In the genomic region with DNA sequence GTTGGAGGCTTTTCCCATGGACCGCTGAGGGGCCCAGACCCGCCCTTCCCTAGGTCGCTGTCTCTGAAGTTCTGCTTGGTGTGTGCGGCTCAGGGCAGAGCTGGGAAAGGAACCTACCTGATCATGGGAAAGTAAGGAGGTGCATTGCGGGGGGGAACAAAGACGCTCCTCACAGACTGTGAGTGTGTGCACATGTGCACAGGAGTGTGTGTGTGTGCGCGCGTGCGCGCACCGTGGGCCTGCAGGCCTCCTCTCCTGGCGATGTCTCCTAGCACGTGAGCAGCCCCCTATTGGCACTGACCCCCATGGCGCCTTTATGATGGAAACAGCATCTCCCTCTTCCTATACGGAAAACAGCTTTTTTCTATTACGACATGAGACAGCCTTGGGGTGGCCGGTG, we compare ENCODE assay signal across 20 cellular contexts.
DNase-seq lines count a peak whose midpoint lies in the region; ATAC-seq, FAIRE-seq and TF ChIP-seq lines count a peak whose summit lies in the region.
"Had no signal": no experiment of that assay in that cellular context is flagged by ENCODE, and none has a peak within 500 bp of the region (broad histone marks: within the 10 kb centered on the region; RNA-seq: fewer than 3 reads in every experiment).

No MANE protein-coding gene starts in this region.

- H2BK5ac ChIP-seq in neuronal stem cell (ENCODE audit: low read length), result no peak overlapping the region

- H3K9ac ChIP-seq in HepG2 (ENCODE audit: insufficient read depth, low read depth, low read length), result no peak overlapping the region
- no peak overlapping the region for H3K9ac ChIP-seq in neuronal stem cell (ENCODE audit: low read depth, low read length, poor library complexity)

- H3K36me3 ChIP-seq in HepG2 (replicated peaks in 1 of 2; ENCODE audit: control insufficient read depth in 1 of 2, insufficient read depth in 2 of 2, low read length in 2 of 2) (no peaks in the 10 kb centered on the region), neuronal stem cell (replicated peaks in 1 of 2; ENCODE audit: control insufficient read depth in 2 of 2, insufficient read depth in 2 of 2, low read length in 2 of 2) (no peaks in the 10 kb centered on the region), spleen (no peaks in the 10 kb centered on the region)
- H3K36me3 ChIP-seq: HAP-1 had no signal

- H3K18ac ChIP-seq in neuronal stem cell (ENCODE audit: low read length), result peak overlapping the region; percentile 4

- TF ChIP-seq POLR2A in HepG2 (IDR thresholded peaks at IDR 0.05; ENCODE audit: insufficient read depth in 1 of 2, low read depth in 2 of 2, low read length in 2 of 2) (no peak), spleen (IDR thresholded peaks at IDR 0.05) (no peak)

- TF ChIP-seq CTCF in chondrocyte (IDR thresholded peaks at IDR 0.05) (no peak), HepG2 (CRISPR knock-in tag; IDR thresholded peaks at IDR 0.05) (no peak), spleen (IDR thresholded peaks at IDR 0.05 in 8 of 11, conservative IDR thresholded peaks at IDR 0.05 in 3 of 11) (no peak)

- H3K27me3 ChIP-seq in HepG2 (ENCODE audit: control insufficient read depth in 1 of 2, insufficient read depth in 2 of 2, low read length in 2 of 2) (peaks cover 15 to 81% of the 10 kb centered on the region in 2 experiments; a peak in 4 of 5 replicates), neuronal stem cell (ENCODE audit: control insufficient read depth in 3 of 3, insufficient read depth in 3 of 3, low read depth in 1 of 3, low read length in 3 of 3) (peaks cover 0 to 7% (median 0%) of the 10 kb centered on the region in 3 experiments), spleen (replicated peaks in 1 of 7) (peaks cover 0 to 12% (median 0%) of the 10 kb centered on the region in 7 donors)

- FAIRE-seq in HepG2 (lab: Jason Lieb, UNC), result no peak
- FAIRE-seq: A549, GM12891, GM18507, H54 had no signal

- H3K27ac Mint-ChIP-seq in chondrocyte (ENCODE audit: unreplicated experiment), result no peak overlapping the region
- H3K27ac Mint-ChIP-seq: CD4-positive, alpha-beta memory T cell; HFFc6 had no signal

- no peaks in the 10 kb centered on the region for H3K79me2 ChIP-seq in HepG2 (ENCODE audit: insufficient read depth, low read length)

- no peak for TF ChIP-seq RAD21 in HepG2 (CRISPR knock-in tag; IDR thresholded peaks at IDR 0.05)

- H3K14ac ChIP-seq in neuronal stem cell (ENCODE audit: low read length), result peak overlapping the region; percentile 47

- H3K4me2 ChIP-seq in HepG2 (ENCODE audit: low read depth, low read length) (no peak overlapping the region), neuronal stem cell (ENCODE audit: insufficient read depth, low read length, poor library complexity, severe bottlenecking) (no peak overlapping the region)
- H3K4me2 ChIP-seq: A549 had no signal

- H3K4ac ChIP-seq in neuronal stem cell (ENCODE audit: low read length), result no peak overlapping the region

- H3K4me3 ChIP-seq in HepG2 (replicated peaks in 1 of 3; ENCODE audit: insufficient read depth in 1 of 3, low read depth in 2 of 3, low read length in 3 of 3) (no peak overlapping the region), neuronal stem cell (ENCODE audit: low read length in 2 of 2) (no peak overlapping the region), spleen (no peak overlapping the region)
- H3K4me3 ChIP-seq: A549, HAP-1 had no signal

- no peaks in the 10 kb centered on the region for H3K79me1 ChIP-seq in neuronal stem cell (ENCODE audit: low read depth, low read length)

- no TSS peak for BruUV-seq in HepG2 (replicated peaks; lab: Mats Ljungman, UMichigan)

- peaks cover 13% of the 10 kb centered on the region for H3K27me3 Mint-ChIP-seq in chondrocyte (ENCODE audit: low read depth)
- H3K27me3 Mint-ChIP-seq: CD4-positive, alpha-beta memory T cell had no signal

- no peak overlapping the region for H4K8ac ChIP-seq in neuronal stem cell (ENCODE audit: low read depth, low read length)

- DNase-seq in chondrocyte (ENCODE audit: low spot score) (peak; percentile 71), HepG2 (ENCODE audit: low spot score) (no peak), neuronal stem cell (ENCODE audit: low spot score) (no peak), spleen (peak; percentile 45), iPS-NIHi11 (ENCODE audit: low spot score) (no peak), substantia nigra (lab: John Stamatoyannopoulos, UW) (no peak)
- DNase-seq: 8988T; ACHN; C1 segment of cervical spinal cord; Calu3; CD4-positive, alpha-beta memory T cell; GF-D8; GOT3; HFFc6 had no signal

- no peaks in the 10 kb centered on the region for H3K36me3 Mint-ChIP-seq in chondrocyte (ENCODE audit: low read depth)
- H3K36me3 Mint-ChIP-seq: CD4-positive, alpha-beta memory T cell had no signal

- H3K4me1 Mint-ChIP-seq in chondrocyte (ENCODE audit: low read depth), result no peaks in the 10 kb centered on the region
- H3K4me1 Mint-ChIP-seq: CD4-positive, alpha-beta memory T cell had no signal

- peak overlapping the region; percentile 38 for H2AK5ac ChIP-seq in neuronal stem cell (ENCODE audit: low read depth, low read length)

- H3K4me3 Mint-ChIP-seq in chondrocyte (ENCODE audit: unreplicated experiment), result no peak overlapping the region
- H3K4me3 Mint-ChIP-seq: CD4-positive, alpha-beta memory T cell; HFFc6 had no signal

- H2AFZ ChIP-seq in HepG2 (ENCODE audit: low read length) (no peak overlapping the region), neuronal stem cell (ENCODE audit: low read length) (no peak overlapping the region)

- no peak overlapping the region for H3K27ac ChIP-seq in HepG2 (ENCODE audit: extremely low read length, insufficient read depth, low read length)
- no peak overlapping the region for H3K27ac ChIP-seq in neuronal stem cell (replicated peaks; ENCODE audit: low read length)
- no peak overlapping the region for H3K27ac ChIP-seq in spleen
- no peak overlapping the region for H3K27ac ChIP-seq in substantia nigra (ENCODE audit: low read depth, low read length, poor library complexity, severe bottlenecking)
- H3K27ac ChIP-seq: A549 had no signal

- H3K9me3 Mint-ChIP-seq in chondrocyte (ENCODE audit: low read depth), result no peaks in the 10 kb centered on the region
- H3K9me3 Mint-ChIP-seq: CD4-positive, alpha-beta memory T cell had no signal

- no peaks in the 10 kb centered on the region for H3K9me3 ChIP-seq in HepG2 (ENCODE audit: low read length)
- H3K9me3 ChIP-seq in neuronal stem cell (replicated peaks in 1 of 2; ENCODE audit: control insufficient read depth in 2 of 2, insufficient read depth in 1 of 2, low read depth in 1 of 2, low read length in 2 of 2), result peaks cover 0 to 4% of the 10 kb centered on the region in 2 donors
- peaks cover 0 to 2% (median 0%) of the 10 kb centered on the region in 8 donors for H3K9me3 ChIP-seq in spleen
- H3K9me3 ChIP-seq: A549, HAP-1 had no signal

- ATAC-seq in HepG2 (no peak), GM21825 (IDR thresholded peaks at IDR 0.05; ENCODE audit: unreplicated experiment) (no peak)
- ATAC-seq: A549 had no signal

- WGBS in HepG2 (ENCODE audit: low lambda C conversion rate), result 53% methylated on average over 18 of the region's 18 CpGs
- WGBS in neuronal stem cell (ENCODE audit: extremely low coverage in 2 of 2, insufficient read length in 2 of 2, insufficient replicate concordance in 1 of 2), 2 donors, result no CpG with 5 or more reads among the region's 18 CpGs
- WGBS in spleen, 5 donors, result 87 to 91% (median 90%) methylated on average over 18 of the region's 18 CpGs

- H4K91ac ChIP-seq in neuronal stem cell (ENCODE audit: low read depth, low read length, poor library complexity), result no peak overlapping the region

- CTCF ChIA-PET in HepG2 (lab: Yijun Ruan, JAX; ENCODE audit: low intra/inter-chr PET ratio, low total read pairs), result no interaction called here

- peak overlapping the region; percentile 7 for H2BK120ac ChIP-seq in neuronal stem cell (ENCODE audit: low read depth, low read length)

- intact Hi-C loops in HepG2 (cut with micrococcal nuclease; ENCODE audit: unreplicated experiment), result no loop called here
- intact Hi-C loops in spleen (cut with DNase I; ENCODE audit: low total_unique reads), result no loop called here

- peak overlapping the region; percentile 62 for H3K23ac ChIP-seq in neuronal stem cell (ENCODE audit: low read depth, low read length, poor library complexity)

- no peak overlapping the region for H2BK15ac ChIP-seq in neuronal stem cell (ENCODE audit: low read length)

- TF ChIP-seq EP300 in HepG2 (IDR thresholded peaks at IDR 0.05; ENCODE audit: low read depth in 2 of 2, low read length in 2 of 2) (no peak), HepG2 (CRISPR knock-in tag; IDR thresholded peaks at IDR 0.05; ENCODE audit: borderline replicate concordance) (no peak)

- POLR2A ChIA-PET in HepG2 (lab: Yijun Ruan, JAX), result no interaction called here

- no peak overlapping the region for H2BK12ac ChIP-seq in neuronal stem cell (ENCODE audit: low read length)

- in situ Hi-C loops in HepG2 (cut with HindIII; ENCODE audit: extremely low pct_ligation_motif_present, low pct_unique_long_range_greater_than_20kb), result no loop called here

- H3K4me1 ChIP-seq in HepG2 (ENCODE audit: insufficient read depth, low read length) (no peaks in the 10 kb centered on the region), neuronal stem cell (ENCODE audit: control insufficient read depth in 2 of 2, insufficient read depth in 1 of 2, low read depth in 1 of 2, low read length in 2 of 2) (peaks cover 17 to 19% of the 10 kb centered on the region in 2 donors), spleen (no peaks in the 10 kb centered on the region)
- H3K4me1 ChIP-seq: A549, HAP-1 had no signal

- no peaks in the 10 kb centered on the region; the same call in 1 of the 2 replicates for H4K20me1 ChIP-seq in HepG2 (ENCODE audit: insufficient read depth, low read length)

TF ChIP-seq in HepG2, 621 proteins besides CTCF, POLR2A, EP300 and RAD21:
- TF ChIP-seq, protein P1, sequence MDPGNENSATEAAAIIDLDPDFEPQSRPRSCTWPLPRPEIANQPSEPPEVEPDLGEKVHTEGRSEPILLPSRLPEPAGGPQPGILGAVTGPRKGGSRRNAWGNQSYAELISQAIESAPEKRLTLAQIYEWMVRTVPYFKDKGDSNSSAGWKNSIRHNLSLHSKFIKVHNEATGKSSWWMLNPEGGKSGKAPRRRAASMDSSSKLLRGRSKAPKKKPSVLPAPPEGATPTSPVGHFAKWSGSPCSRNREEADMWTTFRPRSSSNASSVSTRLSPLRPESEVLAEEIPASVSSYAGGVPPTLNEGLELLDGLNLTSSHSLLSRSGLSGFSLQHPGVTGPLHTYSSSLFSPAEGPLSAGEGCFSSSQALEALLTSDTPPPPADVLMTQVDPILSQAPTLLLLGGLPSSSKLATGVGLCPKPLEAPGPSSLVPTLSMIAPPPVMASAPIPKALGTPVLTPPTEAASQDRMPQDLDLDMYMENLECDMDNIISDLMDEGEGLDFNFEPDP (CRISPR knock-in tag; conservative IDR thresholded peaks at IDR 0.05), result 0 out of 2 replicates have a peak, but pooled peaks have one; percentile 22
- TF ChIP-seq PRPF4 (IDR thresholded peaks at IDR 0.05; ENCODE audit: low read depth, low read length, poor library complexity, severe bottlenecking) (no peak), PAWR (CRISPR knock-in tag; IDR thresholded peaks at IDR 0.05; ENCODE audit: borderline replicate concordance) (no peak), GTF2F1 (IDR thresholded peaks at IDR 0.05; ENCODE audit: low read length) (no peak)

Comparison
In these comparisons a context has a peak if more than half of its experiments do, and no peak if none do; other contexts are left out.
1. DNase-seq: peak in chondrocyte (single experiment) and spleen (single experiment); none in HepG2 (single experiment), neuronal stem cell (single experiment), iPS-NIHi11 (single experiment) and substantia nigra (0 of 49).